9 cellular contexts compared by ENCODE assay signal in genomic region chrX:81925812-81926211, GRCh38.
"Had no signal": no experiment of that assay in that cellular context is flagged by ENCODE, and none has a peak within 500 bp of the region (broad histone marks: within the 10 kb centered on the region; RNA-seq: fewer than 3 reads in every experiment).

No MANE protein-coding gene starts in this region.

- DNase-seq: GM23248, GOT3, H7, H9, HCEC 1CT, HFFc6 had no signal

- H3K9me3 ChIP-seq: HAP-1 had no signal

- H3K4me3 ChIP-seq: GM23248, GM23338, HAP-1 had no signal

- H3K27ac ChIP-seq: GM23248 had no signal

- H3K4me3 Mint-ChIP-seq: GM23338, H9, HFFc6 had no signal

- H3K27ac Mint-ChIP-seq: GM23338, H9, HFFc6 had no signal

- ATAC-seq: GM23338, HCT116 had no signal

- H3K9ac ChIP-seq: GM23248 had no signal

- H2AFZ ChIP-seq: GM23248, GM23338 had no signal

- H3K4me1 Mint-ChIP-seq: GM23338, H9 had no signal

- H3K36me3 ChIP-seq: HAP-1 had no signal

- H3K4me2 ChIP-seq: GM23338 had no signal
